ENCODE assay signal across 1 cellular context in the genomic region with DNA sequence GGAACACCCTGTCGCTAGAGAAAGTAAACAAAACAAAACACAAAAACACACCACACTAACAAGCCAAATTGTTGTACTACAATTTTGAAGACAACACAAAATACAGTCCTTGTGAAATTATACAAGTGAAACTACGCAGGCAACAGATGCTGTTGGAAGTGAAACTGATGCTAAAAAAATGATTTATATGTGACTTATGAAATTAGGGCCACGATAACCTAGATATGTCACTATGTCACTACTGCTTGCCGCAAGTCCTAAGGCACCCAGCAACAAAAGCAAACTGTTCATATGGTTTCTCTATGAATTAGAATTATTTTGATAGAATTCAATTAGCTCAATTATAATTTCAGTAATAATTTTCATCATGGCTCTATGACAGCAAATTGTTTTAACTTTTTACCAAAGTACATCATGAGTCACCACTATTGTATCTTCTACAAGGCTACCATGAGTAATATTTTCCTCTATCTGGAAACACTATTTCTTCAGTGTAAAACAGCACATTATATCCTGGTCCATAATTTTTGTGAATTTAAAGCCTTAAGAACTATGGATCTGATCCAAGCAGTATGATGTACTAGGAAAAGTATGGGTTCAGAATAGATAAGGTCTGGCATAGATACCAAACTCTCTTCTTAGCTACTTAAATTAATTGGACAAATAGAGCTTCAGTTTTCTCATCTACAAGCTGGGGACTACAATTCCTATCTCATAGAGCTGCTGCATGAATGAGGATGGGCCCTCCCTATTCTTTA.
TF ChIP-seq lines count a peak whose summit lies in the region.

No MANE protein-coding gene starts in this region.

TF ChIP-seq in endothelial cell of umbilical vein, 7 proteins besides CTCF, POLR2A, EP300 and RAD21:
- TF ChIP-seq EZH2 (IDR thresholded peaks at IDR 0.05; ENCODE audit: borderline replicate concordance, low read depth, low read length, severe bottlenecking) = no peak
- TF ChIP-seq FOS (IDR thresholded peaks at IDR 0.05; ENCODE audit: borderline replicate concordance, insufficient read depth, low read length) = peak; percentile 79
- TF ChIP-seq JUN (IDR thresholded peaks at IDR 0.05; ENCODE audit: borderline replicate concordance, insufficient read depth, insufficient read length, low read depth) = peak; percentile 57
